Comparison of ENCODE assay signal across 1 cellular context in genomic region chr14:50059773-50060629, GRCh38.
TF ChIP-seq lines count a peak whose summit lies in the region.

No MANE protein-coding gene starts in this region.

TF ChIP-seq in IMR-90, 13 proteins besides CTCF, POLR2A, EP300 and RAD21 (continued from another document):
- no peak for TF ChIP-seq NFE2L2 (IDR thresholded peaks at IDR 0.05; ENCODE audit: low read depth, low read length)
TF ChIP-seq in IMR-90: peak in this region for 0.
